8 cellular contexts compared by ENCODE assay signal in genomic region chr3:71063768-71064287, GRCh38.
DNase-seq lines count a peak whose midpoint lies in the region; ATAC-seq and TF ChIP-seq lines count a peak whose summit lies in the region.

No MANE protein-coding gene starts in this region.

- H3K27me3 ChIP-seq in KMS-11 (ENCODE audit: insufficient read depth, low read depth) (no peaks in the 10 kb centered on the region), thymus (ENCODE audit: control insufficient read depth, insufficient read depth) (no peaks in the 10 kb centered on the region)

- H3K36me3 ChIP-seq in KMS-11 (ENCODE audit: insufficient read depth), result no peaks in the 10 kb centered on the region
- no peaks in the 10 kb centered on the region for H3K36me3 ChIP-seq in thymus (ENCODE audit: control insufficient read depth, insufficient read depth)

- H3K4me2 ChIP-seq in KMS-11, result peak overlapping the region; percentile 80

- ATAC-seq in esophagus mucosa, result peak; percentile 56

- H3K4me1 ChIP-seq in KMS-11 (ENCODE audit: low read depth, poor library complexity, severe bottlenecking) (peaks cover 65% of the 10 kb centered on the region), thymus (ENCODE audit: control insufficient read depth, insufficient read depth, low read length) (peaks cover 27% of the 10 kb centered on the region)

- H4K20me1 ChIP-seq in KMS-11 (ENCODE audit: insufficient read depth), result no peaks in the 10 kb centered on the region

- no peak for TF ChIP-seq CTCF in KMS-11 (conservative IDR thresholded peaks at IDR 0.05; ENCODE audit: low read depth, low read length)

- peak overlapping the region; percentile 78 for H3K9ac ChIP-seq in KMS-11

- peak overlapping the region; percentile 57; the same call in 1 of the 2 replicates for H2AFZ ChIP-seq in KMS-11 (ENCODE audit: low read depth)

- H3K27ac ChIP-seq in KMS-11, result peak overlapping the region; percentile 81
- peak overlapping the region; percentile 92 for H3K27ac ChIP-seq in thymus (ENCODE audit: low read depth)

- peaks cover 56% of the 10 kb centered on the region for H3K79me2 ChIP-seq in KMS-11 (ENCODE audit: insufficient read depth, low read depth)

- H3K9me3 ChIP-seq in thymus (ENCODE audit: control insufficient read depth), result no peaks in the 10 kb centered on the region

- DNase-seq in ELF-1 (ENCODE audit: low read depth, low spot score) (peak; percentile 68), myocyte (ENCODE audit: low read depth) (peak; percentile 53), iPS-NIHi11 (ENCODE audit: low spot score) (no peak), KG1 (lab: John Stamatoyannopoulos, UW) (no peak)
- peak; percentile 83 for DNase-seq in activated CD8-positive, alpha-beta memory T cell treated with anti-CD3 and anti-CD28 coated beads for 24 hours

- 2% methylated on average over 13 of the region's 13 CpGs for WGBS in thymus

- no peak overlapping the region for H3K4me3 ChIP-seq in KMS-11 (IDR thresholded peaks at IDR 0.05; ENCODE audit: insufficient read depth, low read depth, low read length)
- peak overlapping the region; percentile 61 for H3K4me3 ChIP-seq in thymus (ENCODE audit: low read length)

Comparison
In these comparisons a context has a peak if more than half of its experiments do, and no peak if none do; other contexts are left out.
1. DNase-seq: peak in ELF-1 (single experiment), activated CD8-positive, alpha-beta memory T cell treated with anti-CD3 and anti-CD28 coated beads for 24 hours (single experiment) and myocyte (single experiment); none in iPS-NIHi11 (single experiment) and KG1 (single experiment).